ENCODE assay signal across 19 cellular contexts in the genomic region with DNA sequence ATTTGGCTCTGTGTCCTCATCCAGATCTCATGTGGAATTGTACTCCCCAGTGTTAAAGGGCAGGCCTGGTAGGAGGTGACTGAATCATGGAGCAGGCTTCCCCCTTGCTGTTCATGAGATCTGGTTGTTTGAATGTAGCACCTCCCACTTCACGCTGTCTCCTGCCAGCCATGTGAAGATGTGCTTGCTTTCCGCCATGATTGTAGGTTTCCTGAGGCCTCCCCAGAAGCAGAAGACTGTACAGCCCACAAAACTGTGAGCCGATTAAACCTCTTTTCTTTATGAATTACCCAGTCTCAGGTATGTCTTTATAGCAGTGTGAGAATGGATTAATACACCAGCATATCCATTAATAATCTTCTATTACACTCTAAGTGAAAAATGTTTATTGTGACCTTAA.
"Had no signal": no experiment of that assay in that cellular context is flagged by ENCODE, and none has a peak within 500 bp of the region (broad histone marks: within the 10 kb centered on the region; RNA-seq: fewer than 3 reads in every experiment).

No MANE protein-coding gene starts in this region.

- H3K9me3 ChIP-seq: esophagus squamous epithelium, gastroesophageal sphincter, left ventricle myocardium inferior, lower lobe of right lung, right atrium auricular region had no signal

- H3K27ac ChIP-seq: epithelial cell of prostate, esophagus squamous epithelium, gastroesophageal sphincter, left ventricle myocardium inferior, lower lobe of right lung, right atrium auricular region had no signal

- H3K4me3 Mint-ChIP-seq: type B pancreatic cell had no signal

- ATAC-seq: gastroesophageal sphincter, lower lobe of right lung had no signal

- DNase-seq: effector memory CD4-positive, alpha-beta T cell; esophagus squamous epithelium; foreskin fibroblast; glutamatergic neuron; left ventricle myocardium inferior; lower lobe of right lung; mesenchymal stem cell; naive B cell; posterior cingulate gyrus; small intestine; stimulated activated CD4-positive, alpha-beta T cell treated with anti-CD3 and anti-CD28 coated beads, Interleukin-12 subunit alpha, Interleukin-12 subunit beta, amount 100 ng/mL, for 4 hours; stimulated activated naive CD4-positive, alpha-beta T cell treated with Interleukin-2 at 50 U/mL for 16 hours had no signal

- H3K27ac Mint-ChIP-seq: type B pancreatic cell had no signal

- H3K27me3 ChIP-seq: esophagus squamous epithelium, gastroesophageal sphincter, right atrium auricular region had no signal

- H3K4me3 ChIP-seq: esophagus squamous epithelium, gastroesophageal sphincter, left ventricle myocardium inferior, lower lobe of right lung, right atrium auricular region had no signal

- H3K4me1 ChIP-seq: esophagus squamous epithelium, gastroesophageal sphincter, left ventricle myocardium inferior, lower lobe of right lung, right atrium auricular region had no signal

- H3K27me3 Mint-ChIP-seq: naive B cell, type B pancreatic cell had no signal

- FAIRE-seq: endometrium, keratinocyte, small intestine, urothelium cell line had no signal
